Comparison of ENCODE assay signal across 8 cellular contexts in the genomic region with DNA sequence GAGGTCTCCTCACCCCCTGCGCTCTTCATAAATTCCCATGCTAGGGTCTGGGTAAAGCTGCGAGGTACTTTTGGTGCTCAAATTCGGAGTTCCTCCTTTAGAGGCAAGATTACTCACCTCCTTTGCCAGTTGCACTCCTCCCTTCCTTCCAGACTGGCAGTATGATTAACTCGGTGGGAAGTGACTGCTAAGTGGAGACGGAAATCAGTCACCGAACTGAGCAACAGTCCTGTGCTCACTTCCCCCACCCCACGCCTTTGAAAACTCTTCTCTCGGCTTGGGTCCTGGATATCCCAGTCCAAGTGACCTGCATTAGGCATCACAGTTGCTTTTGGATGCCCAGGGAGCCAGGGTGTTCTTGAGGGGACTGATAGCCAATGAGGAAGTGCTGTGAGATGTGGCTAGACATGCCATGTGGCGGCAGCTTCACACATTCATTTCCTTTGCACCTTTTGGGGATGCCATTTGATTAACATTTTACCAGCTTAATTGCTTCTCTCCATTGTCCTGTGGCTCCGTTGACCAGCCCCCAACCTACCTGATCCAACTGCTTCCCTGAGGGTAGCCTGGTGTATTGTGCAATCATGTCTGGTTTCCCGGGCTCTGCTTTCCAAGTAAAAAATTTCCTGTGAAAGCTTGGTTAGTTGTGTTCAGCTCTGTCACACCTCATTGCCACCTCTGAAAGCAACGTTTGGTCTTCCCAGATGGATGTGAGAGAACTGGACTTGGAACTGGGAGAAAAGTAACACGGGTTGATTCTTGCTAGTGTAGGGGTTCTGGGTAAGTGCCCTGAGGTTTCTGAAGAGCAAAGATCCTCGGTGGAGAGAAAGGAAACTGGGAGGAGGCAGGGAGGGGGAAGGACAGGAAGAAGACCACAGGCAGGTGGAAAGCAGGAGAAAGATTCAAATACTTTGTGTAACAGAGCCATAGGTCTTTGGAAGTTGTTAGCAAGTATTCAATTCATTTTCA. TPM values are rescaled to one million over a fixed set of nuclear protein-coding genes. Genes with fewer than 3 reads are reported as not detected.
DNase-seq lines count a peak whose midpoint lies in the region; ATAC-seq, FAIRE-seq and TF ChIP-seq lines count a peak whose summit lies in the region.

No MANE protein-coding gene starts in this region.

- POLR2A ChIA-PET in A549 (lab: Yijun Ruan, JAX), result interaction anchor here (0.7 to 2.4 kb wide), 16 partner anchors 9 to 214 kb away, joined by 3 to 38 read pairs (median 4); partner anchors contain the start of genes APEX1, OSGEP, PARP2 and PIP4P1
- POLR2A ChIA-PET in activated CD4-positive, alpha-beta memory T cell treated with anti-CD3 and anti-CD28 coated beads, Interleukin-2, amount 10 ng/mL, durations not matched to agents 7 days and 5 days (lab: Charles Lee), result interaction anchor here (0.6 to 6.1 kb wide), 27 partner anchors 8 to 214 kb away, joined by 3 to 95 read pairs (median 6); partner anchors contain the start of genes APEX1, CCNB1IP1, OSGEP and PARP2

- H3K27ac ChIP-seq in A549 (peak overlapping the region; percentile 80 to 95), endodermal cell (ENCODE audit: low read depth, low read length) (no peak overlapping the region)

- H3K4me1 Mint-ChIP-seq in activated CD4-positive, alpha-beta memory T cell treated with anti-CD3 and anti-CD28 coated beads, Interleukin-2, amount 10 ng/mL, durations not matched to agents 7 days and 5 days, result peaks cover 50% of the 10 kb centered on the region
- H3K4me1 Mint-ChIP-seq in endodermal cell, result peaks cover 15% of the 10 kb centered on the region
- H3K4me1 Mint-ChIP-seq in stimulated activated memory B cell treated with anti-CD40 and anti-IgM and Interleukin-4, amounts not matched to agents 10 μg/mL and 1 μg/mL and 100 μg/mL, for 72 hours, result peaks cover 33% of the 10 kb centered on the region

- WGBS in A549 (ENCODE audit: missing lambda C conversion rate), result 3% methylated on average over 14 of the region's 14 CpGs
- 0 to 10% methylated on average over 5 to 14 of the region's 14 CpGs for WGBS in endodermal cell (ENCODE audit: insufficient coverage in 1 of 2, insufficient read length in 1 of 2), 2 experiments

- peak overlapping the region; percentile 71 for H3K9ac ChIP-seq in endodermal cell (ENCODE audit: extremely low read depth, low read length, poor library complexity, severe bottlenecking)

- no peak for TF ChIP-seq EP300 in A549 (IDR thresholded peaks at IDR 0.05)

- peak; percentile 69 to 71 for DNase-seq in A549 (ENCODE audit: low read depth in 1 of 2, low spot score in 1 of 2)
- peak; percentile 54 for DNase-seq in NCI-H460 (ENCODE audit: extremely low read depth, low read depth)
- DNase-seq in activated CD4-positive, alpha-beta memory T cell treated with anti-CD3 and anti-CD28 coated beads, Interleukin-2, amount 10 ng/mL, durations not matched to agents 7 days and 5 days, result peak; percentile 62
- DNase-seq in endodermal cell, result peak; percentile 80
- DNase-seq in midbrain (lab: John Stamatoyannopoulos, UW), result peak; percentile 19

- TF ChIP-seq CTCF in A549 (IDR thresholded peaks at IDR 0.05) (no peak), endodermal cell (conservative IDR thresholded peaks at IDR 0.05) (no peak)

- H3K4me3 ChIP-seq in A549 (peak overlapping the region; percentile 72), endodermal cell (ENCODE audit: low read length) (peak overlapping the region; percentile 95)

- H3K4me1 ChIP-seq in A549, result peaks cover 27% of the 10 kb centered on the region
- H3K4me1 ChIP-seq in endodermal cell (ENCODE audit: control insufficient read depth, insufficient read depth, low read length), result no peaks in the 10 kb centered on the region

- ATAC-seq in A549 (peak; percentile 80), GM18520 (IDR thresholded peaks at IDR 0.05; ENCODE audit: unreplicated experiment) (peak; percentile 26), HG03066 (IDR thresholded peaks at IDR 0.05; ENCODE audit: low read depth, unreplicated experiment) (peak; percentile 33)
- peak; percentile 70 for ATAC-seq in stimulated activated memory B cell treated with anti-CD40 and anti-IgM and Interleukin-4, amounts not matched to agents 10 μg/mL and 1 μg/mL and 100 μg/mL, for 72 hours

- no peak for FAIRE-seq in A549 (lab: Jason Lieb, UNC)

- H3K36me3 Mint-ChIP-seq in activated CD4-positive, alpha-beta memory T cell treated with anti-CD3 and anti-CD28 coated beads, Interleukin-2, amount 10 ng/mL, durations not matched to agents 7 days and 5 days (ENCODE audit: low read depth), result peaks cover 53% of the 10 kb centered on the region
- H3K36me3 Mint-ChIP-seq in endodermal cell (ENCODE audit: low read depth), result peaks cover 28% of the 10 kb centered on the region
- peaks cover 30% of the 10 kb centered on the region for H3K36me3 Mint-ChIP-seq in stimulated activated memory B cell treated with anti-CD40 and anti-IgM and Interleukin-4, amounts not matched to agents 10 μg/mL and 1 μg/mL and 100 μg/mL, for 72 hours

- CTCF ChIA-PET in A549 (lab: Yijun Ruan, JAX), result interaction anchor here (0.6 to 1.2 kb wide), 6 partner anchors 8 to 140 kb away, joined by 3 to 6 read pairs (median 4); no protein-coding TSS in a partner anchor
- CTCF ChIA-PET in activated CD4-positive, alpha-beta memory T cell treated with anti-CD3 and anti-CD28 coated beads, Interleukin-2, amount 10 ng/mL, durations not matched to agents 7 days and 5 days (lab: Charles Lee), result interaction anchor here (0.9 to 3.4 kb wide), 11 partner anchors 8 to 143 kb away, joined by 3 to 13 read pairs (median 4); partner anchors contain the start of genes APEX1, OSGEP and TEP1

- no peaks in the 10 kb centered on the region for H3K27me3 Mint-ChIP-seq in activated CD4-positive, alpha-beta memory T cell treated with anti-CD3 and anti-CD28 coated beads, Interleukin-2, amount 10 ng/mL, durations not matched to agents 7 days and 5 days
- no peaks in the 10 kb centered on the region for H3K27me3 Mint-ChIP-seq in endodermal cell (ENCODE audit: insufficient read depth)
- no peaks in the 10 kb centered on the region for H3K27me3 Mint-ChIP-seq in stimulated activated memory B cell treated with anti-CD40 and anti-IgM and Interleukin-4, amounts not matched to agents 10 μg/mL and 1 μg/mL and 100 μg/mL, for 72 hours

- H3K4me2 ChIP-seq in A549, result peak overlapping the region; percentile 83

- H3K9me3 ChIP-seq in A549, result no peaks in the 10 kb centered on the region
- no peaks in the 10 kb centered on the region for H3K9me3 ChIP-seq in endodermal cell (ENCODE audit: control insufficient read depth, low read length)

- H3K27me3 ChIP-seq in endodermal cell (ENCODE audit: control insufficient read depth, insufficient read depth, low read length, poor library complexity, severe bottlenecking), result no peaks in the 10 kb centered on the region

- no peaks in the 10 kb centered on the region for H3K9me3 Mint-ChIP-seq in activated CD4-positive, alpha-beta memory T cell treated with anti-CD3 and anti-CD28 coated beads, Interleukin-2, amount 10 ng/mL, durations not matched to agents 7 days and 5 days
- H3K9me3 Mint-ChIP-seq in endodermal cell, result no peaks in the 10 kb centered on the region
- H3K9me3 Mint-ChIP-seq in stimulated activated memory B cell treated with anti-CD40 and anti-IgM and Interleukin-4, amounts not matched to agents 10 μg/mL and 1 μg/mL and 100 μg/mL, for 72 hours, result no peaks in the 10 kb centered on the region

- peaks cover 30% of the 10 kb centered on the region for H3K36me3 ChIP-seq in endodermal cell (ENCODE audit: control insufficient read depth, insufficient read depth, low read length)

- H3K27ac Mint-ChIP-seq in activated CD4-positive, alpha-beta memory T cell treated with anti-CD3 and anti-CD28 coated beads, Interleukin-2, amount 10 ng/mL, durations not matched to agents 7 days and 5 days, result peak overlapping the region; percentile 91
- peak overlapping the region; percentile 96 for H3K27ac Mint-ChIP-seq in endodermal cell
- peak overlapping the region; percentile 93 for H3K27ac Mint-ChIP-seq in stimulated activated memory B cell treated with anti-CD40 and anti-IgM and Interleukin-4, amounts not matched to agents 10 μg/mL and 1 μg/mL and 100 μg/mL, for 72 hours

- peak overlapping the region; percentile 88 for H3K4me3 Mint-ChIP-seq in activated CD4-positive, alpha-beta memory T cell treated with anti-CD3 and anti-CD28 coated beads, Interleukin-2, amount 10 ng/mL, durations not matched to agents 7 days and 5 days
- peak overlapping the region; percentile 95 for H3K4me3 Mint-ChIP-seq in endodermal cell
- H3K4me3 Mint-ChIP-seq in stimulated activated memory B cell treated with anti-CD40 and anti-IgM and Interleukin-4, amounts not matched to agents 10 μg/mL and 1 μg/mL and 100 μg/mL, for 72 hours, result peak overlapping the region; percentile 94

- TF ChIP-seq POLR2A in A549 (IDR thresholded peaks at IDR 0.05; ENCODE audit: low read length), result no peak

- no peak for TF ChIP-seq RAD21 in A549 (conservative IDR thresholded peaks at IDR 0.05 in 1 of 2, IDR thresholded peaks at IDR 0.05 in 1 of 2)

RNA-seq across cellular contexts. Expression of gene PNP, which starts 1.0 kb away (rescaled TPM):
- polyA plus RNA-seq in A549 (2011; rRNA removed) (111 and 129 TPM in 2 replicates), A549 (2017; fragmentation: RNase III; extraction: RNeasy Plus Mini Kit Qiagen cat#74134 plus additional on column Dnase treatment) (95.9 to 103 TPM (median 97.3 TPM) in 3 replicates)
- 117 and 127 TPM in 2 replicates for polyA plus RNA-seq in A549 (2012; cell fraction: cytosol; rRNA removed)
- 90.6 and 117 TPM in 2 replicates for polyA plus RNA-seq in A549 (2012; cell fraction: nucleus; rRNA removed)
- 68.9 and 90.3 TPM in 2 replicates for polyA minus RNA-seq in A549 (2011; rRNA and poly(A)+ RNA removed)
- total RNA-seq in NCI-H460 (2014; rRNA removed; shearing (Covaris generic)), result 83.5 and 89.9 TPM in 2 replicates
- polyA plus RNA-seq in NCI-H460 (2014; cell fraction: nucleus; rRNA removed), result 141 and 157 TPM in 2 replicates
- 100 to 1,000 TPM; 207 to 210 TPM for total RNA-seq in activated CD4-positive, alpha-beta memory T cell treated with anti-CD3 and anti-CD28 coated beads, Interleukin-2, amount 10 ng/mL, durations not matched to agents 7 days and 5 days
- 10 to 100 TPM; 52.8 to 59.8 TPM for total RNA-seq in endodermal cell
- 38.6 TPM for polyA plus RNA-seq in endodermal cell (2013, experiment 1 of 2)
- polyA plus RNA-seq in endodermal cell (2013, experiment 2 of 2), result 38.3 TPM

RNA-seq across cellular contexts. Expression of gene PIP4P1, which starts 8.9 kb away (rescaled TPM):
- polyA plus RNA-seq in A549 (2011; rRNA removed) (30.4 and 40.6 TPM in 2 replicates), A549 (2017; fragmentation: RNase III; extraction: RNeasy Plus Mini Kit Qiagen cat#74134 plus additional on column Dnase treatment) (24.6 to 35.8 TPM (median 33.0 TPM) in 3 replicates)
- 39.5 and 49.5 TPM in 2 replicates for polyA plus RNA-seq in A549 (2012; cell fraction: cytosol; rRNA removed)
- polyA plus RNA-seq in A549 (2012; cell fraction: nucleus; rRNA removed), result 63.7 and 81.4 TPM in 2 replicates
- polyA minus RNA-seq in A549 (2011; rRNA and poly(A)+ RNA removed), result 52.6 and 80.3 TPM in 2 replicates
- 17.3 and 20.6 TPM in 2 replicates for total RNA-seq in NCI-H460 (2014; rRNA removed; shearing (Covaris generic))
- polyA plus RNA-seq in NCI-H460 (2014; cell fraction: nucleus; rRNA removed), result 43.8 and 46.6 TPM in 2 replicates
- total RNA-seq in activated CD4-positive, alpha-beta memory T cell treated with anti-CD3 and anti-CD28 coated beads, Interleukin-2, amount 10 ng/mL, durations not matched to agents 7 days and 5 days, result 10 to 100 TPM; 39.5 to 42.9 TPM
- 10 to 100 TPM; 32.1 to 38.1 TPM for total RNA-seq in endodermal cell
- 39.0 TPM for polyA plus RNA-seq in endodermal cell (2013, experiment 1 of 2)
- polyA plus RNA-seq in endodermal cell (2013, experiment 2 of 2), result 45.4 TPM

RNA-seq across cellular contexts. Expression of gene APEX1, which starts 15.1 kb away (rescaled TPM):
- polyA plus RNA-seq in A549 (2011; rRNA removed) (324 and 419 TPM in 2 replicates), A549 (2017; fragmentation: RNase III; extraction: RNeasy Plus Mini Kit Qiagen cat#74134 plus additional on column Dnase treatment) (304 to 313 TPM (median 312 TPM) in 3 replicates)
- 377 and 394 TPM in 2 replicates for polyA plus RNA-seq in A549 (2012; cell fraction: cytosol; rRNA removed)
- polyA plus RNA-seq in A549 (2012; cell fraction: nucleus; rRNA removed), result 280 and 419 TPM in 2 replicates
- polyA minus RNA-seq in A549 (2011; rRNA and poly(A)+ RNA removed), result 224 and 285 TPM in 2 replicates
- 96.7 and 151 TPM in 2 replicates for total RNA-seq in NCI-H460 (2014; rRNA removed; shearing (Covaris generic))
- 973 and 1,498 TPM in 2 replicates for polyA plus RNA-seq in NCI-H460 (2014; cell fraction: nucleus; rRNA removed)
- total RNA-seq in activated CD4-positive, alpha-beta memory T cell treated with anti-CD3 and anti-CD28 coated beads, Interleukin-2, amount 10 ng/mL, durations not matched to agents 7 days and 5 days, result 100 to 1,000 TPM in 1 of 2 experiments, 10 to 100 TPM in 1; 91.9 to 103 TPM
- total RNA-seq in endodermal cell, result 100 to 1,000 TPM; 228 to 249 TPM
- polyA plus RNA-seq in endodermal cell (2013, experiment 1 of 2), result 308 TPM
- 267 TPM for polyA plus RNA-seq in endodermal cell (2013, experiment 2 of 2)

RNA-seq across cellular contexts. Expression of gene OSGEP, which starts 15.6 kb away (rescaled TPM):
- polyA plus RNA-seq in A549 (2011; rRNA removed), result 32.8 and 33.2 TPM in 2 replicates
- 45.2 and 57.6 TPM in 2 replicates for polyA plus RNA-seq in A549 (2012; cell fraction: cytosol; rRNA removed)
- polyA plus RNA-seq in A549 (2012; cell fraction: nucleus; rRNA removed), result 113 and 167 TPM in 2 replicates
- 30.4 to 36.9 TPM (median 33.6 TPM) in 3 replicates for polyA plus RNA-seq in A549 (2017; fragmentation: RNase III; extraction: RNeasy Plus Mini Kit Qiagen cat#74134 plus additional on column Dnase treatment)
- 34.9 and 38.3 TPM in 2 replicates for polyA minus RNA-seq in A549 (2011; rRNA and poly(A)+ RNA removed)
- total RNA-seq in NCI-H460 (2014; rRNA removed; shearing (Covaris generic)), result 29.6 and 32.6 TPM in 2 replicates
- 74.9 and 103 TPM in 2 replicates for polyA plus RNA-seq in NCI-H460 (2014; cell fraction: nucleus; rRNA removed)
- 10 to 100 TPM; 35.8 to 40.3 TPM for total RNA-seq in activated CD4-positive, alpha-beta memory T cell treated with anti-CD3 and anti-CD28 coated beads, Interleukin-2, amount 10 ng/mL, durations not matched to agents 7 days and 5 days
- 10 to 100 TPM; 44.3 to 50.7 TPM for total RNA-seq in endodermal cell
- polyA plus RNA-seq in endodermal cell (2013, experiment 1 of 2), result 36.2 TPM
- 33.5 TPM for polyA plus RNA-seq in endodermal cell (2013, experiment 2 of 2)

RNA-seq across cellular contexts. Expression of gene KLHL33, which starts 34.2 kb away (rescaled TPM):
- polyA plus RNA-seq in A549 (2011; rRNA removed) (not detected in 2 replicates), A549 (2017; fragmentation: RNase III; extraction: RNeasy Plus Mini Kit Qiagen cat#74134 plus additional on column Dnase treatment) (not detected in 3 replicates)
- polyA plus RNA-seq in A549 (2012; cell fraction: cytosol; rRNA removed), result not detected in 2 replicates
- polyA plus RNA-seq in A549 (2012; cell fraction: nucleus; rRNA removed), result 0.02 TPM in 1 of 2 replicates, not detected in the other
- polyA minus RNA-seq in A549 (2011; rRNA and poly(A)+ RNA removed), result not detected in 2 replicates
- not detected in 2 replicates for total RNA-seq in NCI-H460 (2014; rRNA removed; shearing (Covaris generic))
- polyA plus RNA-seq in NCI-H460 (2014; cell fraction: nucleus; rRNA removed), result not detected in 2 replicates
- total RNA-seq in activated CD4-positive, alpha-beta memory T cell treated with anti-CD3 and anti-CD28 coated beads, Interleukin-2, amount 10 ng/mL, durations not matched to agents 7 days and 5 days, result under 1 TPM in 1 of 2 experiments, not detected in 1; 0.05 TPM
- total RNA-seq in endodermal cell, result under 1 TPM in 1 of 2 donors, not detected in 1; 0.09 TPM
- polyA plus RNA-seq in endodermal cell (2013, experiment 1 of 2), result not detected
- not detected for polyA plus RNA-seq in endodermal cell (2013, experiment 2 of 2)

Comparison
In these comparisons a context has a peak if more than half of its experiments do, and no peak if none do; other contexts are left out.
1. ATAC-seq: peak in every context shown above with its lines; median percentile 80 in A549; 70 in stimulated activated memory B cell treated with anti-CD40 and anti-IgM and Interleukin-4, amounts not matched to agents 10 μg/mL and 1 μg/mL and 100 μg/mL, for 72 hours; 33 in HG03066; 26 in GM18520.
2. DNase-seq: peak in every context shown above with its lines; median percentile 80 in endodermal cell; 70 in A549; 62 in activated CD4-positive, alpha-beta memory T cell treated with anti-CD3 and anti-CD28 coated beads, Interleukin-2, amount 10 ng/mL, durations not matched to agents 7 days and 5 days; 54 in NCI-H460; 19 in midbrain.